In genomic region chr15:86433983-86434382, GRCh38 we compare ENCODE assay signal across 17 cellular contexts.
DNase-seq lines count a peak whose midpoint lies in the region; ATAC-seq and TF ChIP-seq lines count a peak whose summit lies in the region.
"Had no signal": no experiment of that assay in that cellular context is flagged by ENCODE, and none has a peak within 500 bp of the region (broad histone marks: within the 10 kb centered on the region; RNA-seq: fewer than 3 reads in every experiment).

No MANE protein-coding gene starts in this region.

- no peak overlapping the region for H3K23ac ChIP-seq in trophoblast cell (ENCODE audit: low read length)

- H3K9me3 Mint-ChIP-seq in activated naive CD8-positive, alpha-beta T cell treated with anti-CD3 and anti-CD28 coated beads, Interleukin-2, amount 50 U/mL, for 24 hours = no peaks in the 10 kb centered on the region
- H3K9me3 Mint-ChIP-seq in activated naive CD8-positive, alpha-beta T cell treated with anti-CD3 and anti-CD28 coated beads for 36 hours = no peaks in the 10 kb centered on the region
- H3K9me3 Mint-ChIP-seq: CD4-positive, alpha-beta memory T cell had no signal

- H2BK12ac ChIP-seq in trophoblast cell (ENCODE audit: low read length) = no peak overlapping the region

- no peak overlapping the region for H2AFZ ChIP-seq in trophoblast cell (ENCODE audit: insufficient read depth, low read length, poor library complexity)

- no peaks in the 10 kb centered on the region for H3K36me3 Mint-ChIP-seq in activated naive CD8-positive, alpha-beta T cell treated with anti-CD3 and anti-CD28 coated beads, Interleukin-2, amount 50 U/mL, for 24 hours (ENCODE audit: low read depth)
- H3K36me3 Mint-ChIP-seq in activated naive CD8-positive, alpha-beta T cell treated with anti-CD3 and anti-CD28 coated beads for 36 hours = no peaks in the 10 kb centered on the region
- H3K36me3 Mint-ChIP-seq: CD4-positive, alpha-beta memory T cell had no signal

- H3K18ac ChIP-seq in trophoblast cell (ENCODE audit: low read length) = no peak overlapping the region

- H3K36me3 ChIP-seq in HEK293 (ENCODE audit: control insufficient read depth in 2 of 2, insufficient read depth in 1 of 2, low read length in 2 of 2) (no peaks in the 10 kb centered on the region), trophoblast cell (ENCODE audit: control insufficient read depth in 1 of 2, insufficient read depth in 2 of 2, low read length in 2 of 2) (no peaks in the 10 kb centered on the region)
- H3K36me3 ChIP-seq: HAP-1 had no signal

- no peak overlapping the region for H2BK120ac ChIP-seq in trophoblast cell (ENCODE audit: insufficient read depth, low read length, poor library complexity)

- intact Hi-C loops in dorsolateral prefrontal cortex (cut with DNase I) = no loop called here

- H3K27me3 ChIP-seq in dorsolateral prefrontal cortex (peaks cover 0 to 3% (median 0%) of the 10 kb centered on the region in 45 donors), trophoblast cell (ENCODE audit: insufficient read depth, low read length) (no peaks in the 10 kb centered on the region)

- no peaks in the 10 kb centered on the region for H3K79me1 ChIP-seq in trophoblast cell (ENCODE audit: low read length)

- H4K12ac ChIP-seq in trophoblast cell (ENCODE audit: low read depth, low read length) = no peak overlapping the region

- H3K79me2 ChIP-seq in trophoblast cell (ENCODE audit: control insufficient read depth, insufficient read depth, low read length, poor library complexity) = no peaks in the 10 kb centered on the region

- DNase-seq in activated naive CD8-positive, alpha-beta T cell treated with anti-CD3 and anti-CD28 coated beads, Interleukin-2, amount 50 U/mL, for 24 hours = no peak
- DNase-seq in activated naive CD8-positive, alpha-beta T cell treated with anti-CD3 and anti-CD28 coated beads for 36 hours = no peak
- DNase-seq in HT-29 (ENCODE audit: low spot score) = peak; percentile 30
- DNase-seq in NCI-H748 treated with DMSO at 0.1 percent for 48 hours (lab: John Stamatoyannopoulos, UW) = peak; percentile 78
- DNase-seq in NCI-H1694 treated with DMSO at 0.1 percent for 48 hours (lab: John Stamatoyannopoulos, UW) = no peak
- DNase-seq in dorsolateral prefrontal cortex = no peak
- DNase-seq in trophoblast cell = no peak
- DNase-seq: C1 segment of cervical spinal cord; Calu3; CD4-positive, alpha-beta memory T cell; COR-L47; DMS53; DMS79 treated with DMSO at 0.1 percent for 48 hours; GF-D8; GOT3 had no signal

- H3K4ac ChIP-seq in trophoblast cell (ENCODE audit: low read depth, low read length) = no peak overlapping the region

- H2AK5ac ChIP-seq in trophoblast cell (ENCODE audit: low read length) = no peak overlapping the region

- TF ChIP-seq CTCF in HEK293 (tag by site-specific recombination; IDR thresholded peaks at IDR 0.05) = no peak
- no peak for TF ChIP-seq CTCF in dorsolateral prefrontal cortex (IDR thresholded peaks at IDR 0.05 in 54 of 56, conservative IDR thresholded peaks at IDR 0.05 in 2 of 56; ENCODE audit: low read depth in 1 of 56, partially characterized antibody in 56 of 56)

- WGBS in trophoblast cell (ENCODE audit: extremely low coverage, insufficient coverage, insufficient read length) = no CpG with 5 or more reads among the region's 4 CpGs

- no peak overlapping the region for H3K4me3 ChIP-seq in HEK293 (ENCODE audit: low read depth, low read length)
- no peak overlapping the region for H3K4me3 ChIP-seq in dorsolateral prefrontal cortex
- H3K4me3 ChIP-seq in trophoblast cell (ENCODE audit: low read depth, low read length) = no peak overlapping the region
- H3K4me3 ChIP-seq: HAP-1 had no signal

- no peak overlapping the region for H3K14ac ChIP-seq in trophoblast cell (ENCODE audit: low read length)

- H4K91ac ChIP-seq in trophoblast cell (ENCODE audit: low read depth, low read length) = no peak overlapping the region

- no peak overlapping the region for H3K27ac Mint-ChIP-seq in activated naive CD8-positive, alpha-beta T cell treated with anti-CD3 and anti-CD28 coated beads, Interleukin-2, amount 50 U/mL, for 24 hours
- no peak overlapping the region for H3K27ac Mint-ChIP-seq in activated naive CD8-positive, alpha-beta T cell treated with anti-CD3 and anti-CD28 coated beads for 36 hours
- H3K27ac Mint-ChIP-seq: CD4-positive, alpha-beta memory T cell had no signal

- H3K9ac ChIP-seq in trophoblast cell (ENCODE audit: low read length) = no peak overlapping the region

- CTCF ChIA-PET in HEK293 (lab: Yijun Ruan, JAX) = no interaction called here

- POLR2A ChIA-PET in HEK293 (lab: Yijun Ruan, JAX) = no interaction called here

- ATAC-seq in activated naive CD8-positive, alpha-beta T cell treated with anti-CD3 and anti-CD28 coated beads, Interleukin-2, amount 50 U/mL, for 24 hours = peak; percentile 36

- peaks cover 5% of the 10 kb centered on the region; the same call in 1 of the 2 replicates for H3K4me1 ChIP-seq in HEK293 (ENCODE audit: control insufficient read depth, insufficient read depth, low read length)
- H3K4me1 ChIP-seq in trophoblast cell (ENCODE audit: control insufficient read depth in 1 of 2, insufficient read depth in 2 of 2, low read length in 2 of 2) = no peaks in the 10 kb centered on the region
- H3K4me1 ChIP-seq: HAP-1 had no signal

- H3K27me3 Mint-ChIP-seq in activated naive CD8-positive, alpha-beta T cell treated with anti-CD3 and anti-CD28 coated beads, Interleukin-2, amount 50 U/mL, for 24 hours = no peaks in the 10 kb centered on the region
- H3K27me3 Mint-ChIP-seq in activated naive CD8-positive, alpha-beta T cell treated with anti-CD3 and anti-CD28 coated beads for 36 hours = no peaks in the 10 kb centered on the region

- peaks cover 4% of the 10 kb centered on the region for H3K4me1 Mint-ChIP-seq in activated naive CD8-positive, alpha-beta T cell treated with anti-CD3 and anti-CD28 coated beads, Interleukin-2, amount 50 U/mL, for 24 hours
- H3K4me1 Mint-ChIP-seq in activated naive CD8-positive, alpha-beta T cell treated with anti-CD3 and anti-CD28 coated beads for 36 hours = no peaks in the 10 kb centered on the region
- H3K4me1 Mint-ChIP-seq: CD4-positive, alpha-beta memory T cell had no signal

- no peak overlapping the region for H2BK5ac ChIP-seq in trophoblast cell (ENCODE audit: low read depth, low read length, poor library complexity)

- H3K9me3 ChIP-seq in HEK293 (ENCODE audit: control insufficient read depth, insufficient read depth, low read depth, low read length) = no peaks in the 10 kb centered on the region
- no peaks in the 10 kb centered on the region for H3K9me3 ChIP-seq in trophoblast cell (ENCODE audit: insufficient read depth, low read depth, low read length)
- H3K9me3 ChIP-seq: HAP-1 had no signal

- no peak overlapping the region for H3K4me2 ChIP-seq in trophoblast cell (ENCODE audit: low read length)

- H3K27ac ChIP-seq in HEK293 (ENCODE audit: extremely low read depth, low read depth, low read length) (no peak overlapping the region), dorsolateral prefrontal cortex (no peak overlapping the region), trophoblast cell (ENCODE audit: low read depth, low read length) (no peak overlapping the region)

- H4K8ac ChIP-seq in trophoblast cell (ENCODE audit: low read depth, low read length) = no peak overlapping the region

- no peak overlapping the region for H3K4me3 Mint-ChIP-seq in activated naive CD8-positive, alpha-beta T cell treated with anti-CD3 and anti-CD28 coated beads, Interleukin-2, amount 50 U/mL, for 24 hours
- H3K4me3 Mint-ChIP-seq in activated naive CD8-positive, alpha-beta T cell treated with anti-CD3 and anti-CD28 coated beads for 36 hours = no peak overlapping the region
- H3K4me3 Mint-ChIP-seq: CD4-positive, alpha-beta memory T cell had no signal

TF ChIP-seq in HEK293, 187 proteins besides CTCF, POLR2A, EP300 and RAD21:
- TF ChIP-seq SALL2 (tag by site-specific recombination; IDR thresholded peaks at IDR 0.05; ENCODE audit: borderline replicate concordance) (no peak), ZNF341 (tag by site-specific recombination; IDR thresholded peaks at IDR 0.05; ENCODE audit: low read depth) (no peak), ZNF18 (tag by site-specific recombination; IDR thresholded peaks at IDR 0.05) (no peak), TRIM28 (IDR thresholded peaks at IDR 0.05; ENCODE audit: borderline replicate concordance, low read length) (0 out of 2 replicates have a peak, but pooled peaks have one; percentile 29), YY1 (tag by site-specific recombination; IDR thresholded peaks at IDR 0.05) (no peak), ZNF561 (tag by site-specific recombination; IDR thresholded peaks at IDR 0.05; ENCODE audit: borderline replicate concordance) (no peak), ZNF626 (tag by site-specific recombination; IDR thresholded peaks at IDR 0.05) (no peak), ZNF670 (tag by site-specific recombination; IDR thresholded peaks at IDR 0.05; ENCODE audit: low read depth) (no peak), ZNF600 (tag by site-specific recombination; IDR thresholded peaks at IDR 0.05) (no peak), ZNF530 (tag by site-specific recombination; IDR thresholded peaks at IDR 0.05; ENCODE audit: low read depth) (no peak), ZNF174 (tag by site-specific recombination; IDR thresholded peaks at IDR 0.05) (no peak), TCF7L2 (IDR thresholded peaks at IDR 0.05; ENCODE audit: borderline replicate concordance, low read depth, low read length) (peak; percentile 39; the same call in 1 of the 2 replicates), ZNF544 (tag by site-specific recombination; IDR thresholded peaks at IDR 0.05) (no peak), ZNF311 (tag by site-specific recombination; IDR thresholded peaks at IDR 0.05; ENCODE audit: borderline replicate concordance) (no peak), ZNF664 (tag by site-specific recombination; IDR thresholded peaks at IDR 0.05) (no peak)
TF ChIP-seq in HEK293: peak in this region for 2.

Comparison
In these comparisons a context has a peak if more than half of its experiments do, and no peak if none do; other contexts are left out.
1. DNase-seq: peak in HT-29 (single experiment) and NCI-H748 treated with DMSO at 0.1 percent for 48 hours (single experiment); none in activated naive CD8-positive, alpha-beta T cell treated with anti-CD3 and anti-CD28 coated beads, Interleukin-2, amount 50 U/mL, for 24 hours (single experiment), activated naive CD8-positive, alpha-beta T cell treated with anti-CD3 and anti-CD28 coated beads for 36 hours (single experiment), NCI-H1694 treated with DMSO at 0.1 percent for 48 hours (single experiment), dorsolateral prefrontal cortex (0 of 10) and trophoblast cell (0 of 2).